Comparison of ENCODE assay signal across 1 cellular context in genomic region chr10:71860243-71861029, GRCh38.
TF ChIP-seq lines count a peak whose summit lies in the region.

No MANE protein-coding gene starts in this region.

TF ChIP-seq in HCT116, 20 proteins besides CTCF, POLR2A, EP300 and RAD21 (continued from another document):
- TF ChIP-seq TCF7L2 (IDR thresholded peaks at IDR 0.05; ENCODE audit: borderline replicate concordance, extremely low read depth, insufficient read depth, insufficient read length) (peak; percentile 29), JUND (IDR thresholded peaks at IDR 0.05) (peak; percentile 89), YY1 (IDR thresholded peaks at IDR 0.05; ENCODE audit: extremely low read depth, insufficient replicate concordance, low read depth, low read length) (peak; percentile 50), ATF3 (IDR thresholded peaks at IDR 0.05) (no peak; the same call in 1 of the 2 replicates), ZNF274 (IDR thresholded peaks at IDR 0.05; ENCODE audit: low read depth, low read length) (no peak), EZH2 (IDR thresholded peaks at IDR 0.05) (no peak), MAX (IDR thresholded peaks at IDR 0.05) (peak; percentile 67; the same call in 1 of the 2 replicates)
